Comparison of ENCODE assay signal across 3 cellular contexts in genomic region chrX:20511792-20512191, GRCh38.
A peak's percentile ranks its signal among the peaks of the same experiment; 100 is the strongest.
TF ChIP-seq lines count a peak whose summit lies in the region.

No MANE protein-coding gene starts in this region.

TF ChIP-seq in HepG2, 621 proteins besides CTCF, POLR2A, EP300 and RAD21:
- TF ChIP-seq TBX3 (IDR thresholded peaks at IDR 0.05; ENCODE audit: borderline replicate concordance): no peak
- peak; percentile 37; the same call in 1 of the 2 replicates for TF ChIP-seq NFE2L2 (IDR thresholded peaks at IDR 0.05; ENCODE audit: low read length)
- no peak for TF ChIP-seq ZNF740 (CRISPR knock-in tag; IDR thresholded peaks at IDR 0.05)
TF ChIP-seq in HepG2: peak in this region for 1.

TF ChIP-seq in IMR-90, 13 proteins besides CTCF, POLR2A, EP300 and RAD21:
- TF ChIP-seq MAZ (IDR thresholded peaks at IDR 0.05; ENCODE audit: borderline replicate concordance, low read depth, low read length) (no peak), MAFK (IDR thresholded peaks at IDR 0.05; ENCODE audit: low read depth, low read length) (0 out of 2 replicates have a peak, but pooled peaks have one; percentile 22), RFX5 (IDR thresholded peaks at IDR 0.05; ENCODE audit: low read depth, low read length) (no peak), NFE2L2 (IDR thresholded peaks at IDR 0.05; ENCODE audit: low read depth, low read length) (peak; percentile 81)
TF ChIP-seq in IMR-90: peak in this region for 2.

TF ChIP-seq in K562, 482 proteins besides CTCF, POLR2A, EP300 and RAD21:
- TF ChIP-seq MAFG (tag; conservative IDR thresholded peaks at IDR 0.05) (0 out of 2 replicates have a peak, but pooled peaks have one; percentile 11), ZHX1 (conservative IDR thresholded peaks at IDR 0.05; ENCODE audit: low read length) (no peak)
